Comparison of ENCODE assay signal across 11 cellular contexts in genomic region chr17:31787857-31788570, GRCh38.
DNase-seq lines count a peak whose midpoint lies in the region; ATAC-seq, FAIRE-seq and TF ChIP-seq lines count a peak whose summit lies in the region.
"Had no signal": no experiment of that assay in that cellular context is flagged by ENCODE, and none has a peak within 500 bp of the region (broad histone marks: within the 10 kb centered on the region; RNA-seq: fewer than 3 reads in every experiment).

No MANE protein-coding gene starts in this region.

- peaks cover 19% of the 10 kb centered on the region for H3K27me3 Mint-ChIP-seq in type B pancreatic cell
- peaks cover 7% of the 10 kb centered on the region for H3K27me3 Mint-ChIP-seq in activated naive CD4-positive, alpha-beta T cell treated with anti-CD3 and anti-CD28 coated beads for 36 hours (ENCODE audit: low read depth)

- H3K4me3 ChIP-seq in choroid plexus epithelial cell (ENCODE audit: low read depth, low read length) (no peak overlapping the region), lung (no peak overlapping the region)
- H3K4me3 ChIP-seq: BLaER1, SK-N-MC had no signal

- peak; percentile 41 for ATAC-seq in lung (ENCODE audit: insufficient read depth, low FRiP score)

- WGBS in lung, 2 donors, result 62 to 71% methylated on average over 7 of the region's 7 CpGs

- DNase-seq in A172 (ENCODE audit: low spot score) (peak; percentile 90), HTR-8/SVneo (ENCODE audit: insufficient read length, low spot score) (peak; percentile 79), choroid plexus epithelial cell (ENCODE audit: low read depth) (peak; percentile 84), lung (ENCODE audit: low spot score) (peak; percentile 36), NCI-H526 treated with DMSO at 0.1 percent for 48 hours (lab: John Stamatoyannopoulos, UW) (no peak), NCI-H510A (lab: John Stamatoyannopoulos, UW) (no peak), type B pancreatic cell (ENCODE audit: extremely low spot score, unreplicated experiment) (no peak)
- DNase-seq in activated naive CD4-positive, alpha-beta T cell treated with anti-CD3 and anti-CD28 coated beads for 36 hours, result no peak
- DNase-seq: NCI-H1048 had no signal

- no peaks in the 10 kb centered on the region for H3K4me1 ChIP-seq in lung (ENCODE audit: control insufficient read depth in 2 of 2, insufficient read depth in 2 of 2, low read length in 2 of 2)

- CTCF ChIA-PET in activated naive CD4-positive, alpha-beta T cell treated with anti-CD3 and anti-CD28 coated beads for 36 hours (lab: Charles Lee), result interaction anchor here (1.3 kb wide), 1 partner anchor 54 kb away, joined by 3 read pairs; no protein-coding TSS in a partner anchor

- H3K27me3 ChIP-seq in lung (ENCODE audit: control insufficient read depth, insufficient read depth), result no peaks in the 10 kb centered on the region
- H3K27me3 ChIP-seq: BLaER1 had no signal

- TF ChIP-seq CTCF in choroid plexus epithelial cell (conservative IDR thresholded peaks at IDR 0.05; ENCODE audit: low read depth, low read length) (no peak), lung (IDR thresholded peaks at IDR 0.05; ENCODE audit: control extremely low read depth, extremely low read depth) (no peak), type B pancreatic cell (conservative IDR thresholded peaks at IDR 0.05) (no peak)

- H3K4me1 Mint-ChIP-seq in type B pancreatic cell (ENCODE audit: unreplicated experiment), result no peaks in the 10 kb centered on the region
- peaks cover 4% of the 10 kb centered on the region for H3K4me1 Mint-ChIP-seq in activated naive CD4-positive, alpha-beta T cell treated with anti-CD3 and anti-CD28 coated beads for 36 hours (ENCODE audit: low read depth)

- H3K9me3 ChIP-seq in lung (ENCODE audit: control insufficient read depth in 2 of 2, insufficient read depth in 1 of 2, low read length in 1 of 2), result no peaks in the 10 kb centered on the region
- H3K9me3 ChIP-seq: BLaER1 had no signal

- H3K36me3 Mint-ChIP-seq in type B pancreatic cell, result no peaks in the 10 kb centered on the region
- no peaks in the 10 kb centered on the region for H3K36me3 Mint-ChIP-seq in activated naive CD4-positive, alpha-beta T cell treated with anti-CD3 and anti-CD28 coated beads for 36 hours (ENCODE audit: low read depth)

- H3K27ac ChIP-seq in lung (ENCODE audit: low read depth in 1 of 2, low read length in 1 of 2), result no peak overlapping the region
- H3K27ac ChIP-seq: BLaER1, SK-N-MC had no signal

- no peaks in the 10 kb centered on the region for H3K9me3 Mint-ChIP-seq in type B pancreatic cell
- no peaks in the 10 kb centered on the region for H3K9me3 Mint-ChIP-seq in activated naive CD4-positive, alpha-beta T cell treated with anti-CD3 and anti-CD28 coated beads for 36 hours

- no peaks in the 10 kb centered on the region for H3K36me3 ChIP-seq in lung (ENCODE audit: control insufficient read depth in 2 of 2, insufficient read depth in 2 of 2, low read length in 2 of 2)
- H3K36me3 ChIP-seq: BLaER1 had no signal

- no peak overlapping the region for H3K27ac Mint-ChIP-seq in type B pancreatic cell
- H3K27ac Mint-ChIP-seq in activated naive CD4-positive, alpha-beta T cell treated with anti-CD3 and anti-CD28 coated beads for 36 hours, result no peak overlapping the region

- intact Hi-C loops in activated naive CD4-positive, alpha-beta T cell treated with anti-CD3 and anti-CD28 coated beads for 36 hours (cut with micrococcal nuclease), result loop anchor here (10.0 kb wide), 1 partner anchor 57 kb away; no protein-coding TSS in a partner anchor

- no peak overlapping the region for H3K4me3 Mint-ChIP-seq in type B pancreatic cell
- H3K4me3 Mint-ChIP-seq in activated naive CD4-positive, alpha-beta T cell treated with anti-CD3 and anti-CD28 coated beads for 36 hours, result no peak overlapping the region

- FAIRE-seq in HTR-8/SVneo (lab: Jason Lieb, UNC), result peak; percentile 80

Comparison
In these comparisons a context has a peak if more than half of its experiments do, and no peak if none do; other contexts are left out.
1. DNase-seq: peak in A172 (single experiment), HTR-8/SVneo (single experiment), choroid plexus epithelial cell (single experiment) and lung (single experiment); none in NCI-H526 treated with DMSO at 0.1 percent for 48 hours (single experiment), NCI-H510A (single experiment), type B pancreatic cell (single experiment) and activated naive CD4-positive, alpha-beta T cell treated with anti-CD3 and anti-CD28 coated beads for 36 hours (single experiment).